19 cellular contexts compared by ENCODE assay signal in the genomic region with DNA sequence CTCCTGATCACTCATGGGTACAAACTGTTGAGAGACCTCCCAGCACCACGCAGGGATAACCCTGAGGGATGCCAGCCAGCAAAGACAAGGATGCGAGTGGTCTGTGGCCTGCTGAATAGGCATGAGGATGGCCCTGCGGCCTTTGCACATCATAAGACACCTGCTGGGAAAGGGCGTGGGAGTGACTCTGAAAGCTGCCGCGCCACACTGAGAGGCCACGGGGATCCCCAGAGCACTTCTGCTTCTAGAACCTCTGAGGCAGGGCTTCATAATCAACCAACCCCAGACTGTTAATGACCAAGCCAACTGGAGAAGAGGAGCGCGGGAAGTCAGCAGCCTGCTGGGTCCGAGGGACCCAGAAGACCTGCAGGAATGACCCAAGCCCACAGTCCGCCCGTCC.
DNase-seq lines count a peak whose midpoint lies in the region; ATAC-seq and TF ChIP-seq lines count a peak whose summit lies in the region.
"Had no signal": no experiment of that assay in that cellular context is flagged by ENCODE, and none has a peak within 500 bp of the region (broad histone marks: within the 10 kb centered on the region; RNA-seq: fewer than 3 reads in every experiment).

No MANE protein-coding gene starts in this region.

- peaks cover 0 to 14% (median 2%) of the 10 kb centered on the region in 5 experiments for H3K9me3 Mint-ChIP-seq in brain
- no peaks in the 10 kb centered on the region for H3K9me3 Mint-ChIP-seq in naive thymus-derived CD4-positive, alpha-beta T cell
- H3K9me3 Mint-ChIP-seq: CD4-positive, CD25-positive, alpha-beta regulatory T cell; CD8-positive, alpha-beta memory T cell; H9 had no signal

- TF ChIP-seq CTCF in brain (conservative IDR thresholded peaks at IDR 0.05) (no peak), psoas muscle (IDR thresholded peaks at IDR 0.05) (no peak)

- H3K36me3 Mint-ChIP-seq in brain = no peaks in the 10 kb centered on the region
- H3K36me3 Mint-ChIP-seq in naive thymus-derived CD4-positive, alpha-beta T cell = no peaks in the 10 kb centered on the region
- H3K36me3 Mint-ChIP-seq: CD4-positive, CD25-positive, alpha-beta regulatory T cell; CD8-positive, alpha-beta memory T cell had no signal

- H3K27ac ChIP-seq in psoas muscle = no peak overlapping the region
- no peak overlapping the region for H3K27ac ChIP-seq in naive thymus-derived CD4-positive, alpha-beta T cell (ENCODE audit: low read depth, low read length)

- POLR2A ChIA-PET in naive thymus-derived CD4-positive, alpha-beta T cell (lab: Charles Lee) = no interaction called here

- CTCF ChIA-PET in naive thymus-derived CD4-positive, alpha-beta T cell (lab: Charles Lee) = no interaction called here

- H3K4me3 ChIP-seq in psoas muscle = no peak overlapping the region
- no peak overlapping the region for H3K4me3 ChIP-seq in naive thymus-derived CD4-positive, alpha-beta T cell (ENCODE audit: low read length)

- H3K36me3 ChIP-seq in psoas muscle (ENCODE audit: insufficient read depth in 1 of 2, low read depth in 1 of 2) = peaks cover 0 to 4% of the 10 kb centered on the region in 2 donors
- no peaks in the 10 kb centered on the region for H3K36me3 ChIP-seq in naive thymus-derived CD4-positive, alpha-beta T cell (ENCODE audit: control insufficient read depth in 2 of 3, insufficient read depth in 3 of 3, low read length in 3 of 3)
- H3K36me3 ChIP-seq: BE2C had no signal

- no peaks in the 10 kb centered on the region for H3K27me3 ChIP-seq in psoas muscle (ENCODE audit: insufficient read depth in 3 of 3, low read length in 2 of 3)
- no peaks in the 10 kb centered on the region for H3K27me3 ChIP-seq in naive thymus-derived CD4-positive, alpha-beta T cell (ENCODE audit: control insufficient read depth in 2 of 2, insufficient read depth in 2 of 2, low read length in 2 of 2)
- H3K27me3 ChIP-seq: BE2C had no signal

- H3K27me3 Mint-ChIP-seq in brain = peaks cover 12% of the 10 kb centered on the region
- H3K27me3 Mint-ChIP-seq in naive thymus-derived CD4-positive, alpha-beta T cell = peaks cover 0 to 24% (median 12%) of the 10 kb centered on the region in 5 donors
- H3K27me3 Mint-ChIP-seq: CD4-positive, CD25-positive, alpha-beta regulatory T cell had no signal

- DNase-seq in psoas muscle (no peak), NCI-H1048 (lab: John Stamatoyannopoulos, UW) (no peak), T-helper 2 cell (no peak)
- DNase-seq in naive thymus-derived CD4-positive, alpha-beta T cell = no peak
- no peak for DNase-seq in activated CD4-positive, alpha-beta T cell treated with anti-CD3 and anti-CD28 coated beads for 1 hour
- DNase-seq: ACHN; BE2C; CD4-positive, CD25-positive, alpha-beta regulatory T cell; CD8-positive, alpha-beta memory T cell; COR-L47; DMS 273 treated with DMSO at 0.1 percent for 48 hours; DND-41; EL; GOT3; H9; IMR-90; KBM-7 had no signal

- no peak overlapping the region for H3K4me3 Mint-ChIP-seq in brain
- no peak overlapping the region for H3K4me3 Mint-ChIP-seq in naive thymus-derived CD4-positive, alpha-beta T cell
- H3K4me3 Mint-ChIP-seq: CD4-positive, CD25-positive, alpha-beta regulatory T cell; CD8-positive, alpha-beta memory T cell; H9 had no signal

- H3K4me1 ChIP-seq in psoas muscle = peaks cover 18% of the 10 kb centered on the region
- H3K4me1 ChIP-seq in naive thymus-derived CD4-positive, alpha-beta T cell (ENCODE audit: control insufficient read depth in 2 of 2, insufficient read depth in 2 of 2, low read length in 2 of 2) = no peaks in the 10 kb centered on the region
- H3K4me1 ChIP-seq: BE2C had no signal

- H3K9me3 ChIP-seq in psoas muscle = no peaks in the 10 kb centered on the region
- H3K9me3 ChIP-seq in naive thymus-derived CD4-positive, alpha-beta T cell (ENCODE audit: control insufficient read depth in 2 of 3, low read length in 3 of 3) = no peaks in the 10 kb centered on the region
- H3K9me3 ChIP-seq: BE2C had no signal

- intact Hi-C loops in psoas muscle (cut with DNase I) = no loop called here
- intact Hi-C loops in naive thymus-derived CD4-positive, alpha-beta T cell (cut with micrococcal nuclease) = no loop called here

- H3K4me1 Mint-ChIP-seq in brain = peaks cover 40% of the 10 kb centered on the region
- H3K4me1 Mint-ChIP-seq in naive thymus-derived CD4-positive, alpha-beta T cell = no peaks in the 10 kb centered on the region
- H3K4me1 Mint-ChIP-seq: CD4-positive, CD25-positive, alpha-beta regulatory T cell; CD8-positive, alpha-beta memory T cell had no signal

- WGBS in psoas muscle, 3 donors = 95 to 99% (median 97%) methylated on average over 12 of the region's 12 CpGs

- peak overlapping the region in 3 of 5 experiments; percentile 68 to 89 (median 79) for H3K27ac Mint-ChIP-seq in brain
- H3K27ac Mint-ChIP-seq in naive thymus-derived CD4-positive, alpha-beta T cell = no peak overlapping the region
- H3K27ac Mint-ChIP-seq: CD8-positive, alpha-beta memory T cell; H9 had no signal

- peak; percentile 56 for ATAC-seq in HG02852 (IDR thresholded peaks at IDR 0.05; ENCODE audit: unreplicated experiment)
- peak in 3 of 4 donors; percentile 5 to 10 (median 7) for ATAC-seq in psoas muscle
- ATAC-seq in naive thymus-derived CD4-positive, alpha-beta T cell = no peak

Comparison
In these comparisons a context has a peak if more than half of its experiments do, and no peak if none do; other contexts are left out.
1. H3K27ac Mint-ChIP-seq: peak in brain (3 of 5); none in naive thymus-derived CD4-positive, alpha-beta T cell (0 of 9).